Comparison of ENCODE assay signal across 13 cellular contexts in the genomic region with DNA sequence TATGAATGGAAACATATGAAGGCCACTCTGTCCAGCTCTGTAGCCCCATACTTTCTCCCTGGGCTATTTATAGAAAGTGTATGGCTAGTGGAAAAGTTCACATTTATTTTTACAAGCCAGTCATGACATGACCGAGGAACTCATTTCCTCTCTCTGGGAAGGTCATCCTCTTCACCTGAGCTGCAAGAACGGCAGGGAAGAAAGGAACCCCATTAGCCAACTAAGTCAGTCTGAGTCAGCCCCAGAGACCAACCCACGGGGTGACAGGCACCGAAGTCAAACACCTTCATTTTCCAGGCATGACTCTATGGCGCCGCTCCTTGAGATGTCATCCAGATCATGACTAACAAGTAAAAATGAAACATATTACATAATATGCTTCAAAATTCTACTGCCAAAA. TPM values are rescaled to one million over a fixed set of nuclear protein-coding genes. Genes with fewer than 3 reads are reported as not detected.
DNase-seq lines count a peak whose midpoint lies in the region; ATAC-seq lines count a peak whose summit lies in the region.
"Had no signal": no experiment of that assay in that cellular context is flagged by ENCODE, and none has a peak within 500 bp of the region (broad histone marks: within the 10 kb centered on the region; RNA-seq: fewer than 3 reads in every experiment).

No MANE protein-coding gene starts in this region.

- peak; percentile 90 for DNase-seq in GM23248
- DNase-seq in activated naive CD4-positive, alpha-beta T cell treated with anti-CD3 and anti-CD28 coated beads, Interleukin-2, amount 50 U/mL, for 16 hours: peak; percentile 21
- DNase-seq in hepatic stellate cell (ENCODE audit: low spot score): peak; percentile 32
- no peak for DNase-seq in epidermal melanocyte (ENCODE audit: insufficient read length, low spot score)
- no peak for DNase-seq in iPS-NIHi11 (ENCODE audit: low spot score)
- DNase-seq: NCI-H1092; NK-92 treated with Interleukin-12 subunit alpha and Interleukin-12 subunit beta, amount 100 ng/mL, for 24 hours had no signal

- H3K36me3 ChIP-seq in ACC112 (ENCODE audit: insufficient read depth, low read length) (no peaks in the 10 kb centered on the region), GM23248 (ENCODE audit: low read depth) (no peaks in the 10 kb centered on the region)

- H3K27ac ChIP-seq in ACC112 (ENCODE audit: low read depth, low read length) (no peak overlapping the region), GM23248 (no peak overlapping the region)
- H3K27ac ChIP-seq: parathyroid adenoma had no signal

- no peaks in the 10 kb centered on the region for H3K9me3 ChIP-seq in GM23248 (ENCODE audit: low read depth)

- no peaks in the 10 kb centered on the region for H3K9me2 ChIP-seq in GM23248 (ENCODE audit: insufficient read depth)

- peaks cover 19% of the 10 kb centered on the region for H3F3A ChIP-seq in GM23248 (ENCODE audit: insufficient read depth)

- H3K9ac ChIP-seq in GM23248: no peak overlapping the region
- H3K9ac ChIP-seq: parathyroid adenoma had no signal

- peak overlapping the region; percentile 29; the same call in 1 of the 2 replicates for H3K4me3 ChIP-seq in ACC112 (ENCODE audit: low read depth, low read length)
- H3K4me3 ChIP-seq in GM23248: 0 out of 2 replicates have a peak overlapping the region, but pooled peaks have one; percentile 14

- peaks cover 8% of the 10 kb centered on the region for H3K4me1 ChIP-seq in ACC112 (ENCODE audit: control insufficient read depth, insufficient read depth, low read length, unreplicated experiment)
- peaks cover 16% of the 10 kb centered on the region for H3K4me1 ChIP-seq in GM23248 (ENCODE audit: insufficient read depth)
- H3K4me1 ChIP-seq: parathyroid adenoma had no signal

- in situ Hi-C loops in GM23248 (cut with MboI): no loop called here

- H4K20me1 ChIP-seq in GM23248 (ENCODE audit: insufficient read depth): no peaks in the 10 kb centered on the region

- H2AFZ ChIP-seq in ACC112 (ENCODE audit: low read length, unreplicated experiment) (no peak overlapping the region), GM23248 (no peak overlapping the region)
- H2AFZ ChIP-seq: parathyroid adenoma had no signal

- WGBS in GM23248 (ENCODE audit: low coverage in 1 of 2, low lambda C conversion rate in 2 of 2, missing lambda C conversion rate in 2 of 2), 2 experiments: 4 to 8% methylated on average over 6 of the region's 6 CpGs

- H3K4me2 ChIP-seq in GM23248 (ENCODE audit: unreplicated experiment): peak overlapping the region; percentile 45

- H3K27me3 ChIP-seq in ACC112 (ENCODE audit: insufficient read depth, low read length) (peaks cover 33% of the 10 kb centered on the region), GM23248 (replicated peaks; ENCODE audit: insufficient read depth) (no peaks in the 10 kb centered on the region)

- H3K79me2 ChIP-seq in ACC112 (ENCODE audit: control insufficient read depth, insufficient read depth, low read length, unreplicated experiment) (no peaks in the 10 kb centered on the region), GM23248 (ENCODE audit: insufficient read depth) (no peaks in the 10 kb centered on the region)
- H3K79me2 ChIP-seq: parathyroid adenoma had no signal

- ATAC-seq in GM19035 (IDR thresholded peaks at IDR 0.05; ENCODE audit: unreplicated experiment) (no peak), GM18519 (IDR thresholded peaks at IDR 0.05; ENCODE audit: low FRiP score, unreplicated experiment) (no peak)
- ATAC-seq: left lobe of liver had no signal

RNA-seq across cellular contexts. Expression of a gene that starts 4.8 kb away (rescaled TPM):
- total RNA-seq in GM23248 (2014; rRNA removed; shearing (Covaris generic)): not detected in 2 replicates
- not detected in 2 replicates for polyA plus RNA-seq in GM23248 (2016; fragmentation: Nextera tagmentation; extraction: Ambion mirVana)
- total RNA-seq: endothelial cell of umbilical vein had no signal
- polyA plus RNA-seq: endothelial cell of umbilical vein had no signal

RNA-seq across cellular contexts. Expression of a gene that starts 42.7 kb away (rescaled TPM):
- total RNA-seq in GM23248 (2014; rRNA removed; shearing (Covaris generic)): 40.2 and 48.1 TPM in 2 replicates
- polyA plus RNA-seq in GM23248 (2016; fragmentation: Nextera tagmentation; extraction: Ambion mirVana): 66.1 and 67.2 TPM in 2 replicates

Comparison
In these comparisons a context has a peak if more than half of its experiments do, and no peak if none do; other contexts are left out.
1. DNase-seq: peak in GM23248 (single experiment), activated naive CD4-positive, alpha-beta T cell treated with anti-CD3 and anti-CD28 coated beads, Interleukin-2, amount 50 U/mL, for 16 hours (single experiment) and hepatic stellate cell (single experiment); none in epidermal melanocyte (single experiment) and iPS-NIHi11 (single experiment).